Comparison of ENCODE assay signal across 18 cellular contexts in the genomic region with DNA sequence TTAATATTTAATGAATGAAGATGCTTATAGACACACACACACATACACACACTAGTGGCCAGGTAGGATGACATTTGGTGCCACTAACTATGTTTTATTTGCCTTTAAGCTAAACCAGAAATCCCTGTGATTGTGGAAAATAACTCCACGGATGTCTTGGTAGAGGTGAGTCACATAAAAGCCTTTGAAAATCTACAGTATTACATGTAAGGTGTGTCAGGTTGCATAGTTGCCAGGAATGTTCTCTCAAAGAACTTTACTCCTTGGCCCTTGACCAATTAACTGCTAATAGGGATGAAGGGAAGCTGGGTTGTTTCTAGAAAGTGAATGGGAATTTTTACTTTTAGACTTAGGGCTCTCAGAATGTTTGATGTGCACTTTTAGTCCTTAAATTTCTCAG. TPM values are rescaled to one million over a fixed set of nuclear protein-coding genes. Genes with fewer than 3 reads are reported as not detected.
DNase-seq lines count a peak whose midpoint lies in the region; ATAC-seq and TF ChIP-seq lines count a peak whose summit lies in the region.
"Had no signal": no experiment of that assay in that cellular context is flagged by ENCODE, and none has a peak within 500 bp of the region (broad histone marks: within the 10 kb centered on the region; RNA-seq: fewer than 3 reads in every experiment).

No MANE protein-coding gene starts in this region.

- H3K27me3 ChIP-seq in smooth muscle cell (ENCODE audit: low read depth): no peaks in the 10 kb centered on the region
- H3K27me3 ChIP-seq: gastroesophageal sphincter had no signal

- no peaks in the 10 kb centered on the region for H4K20me1 ChIP-seq in smooth muscle cell (ENCODE audit: low read depth)

- intact Hi-C loops in posterior vena cava (cut with DNase I): no loop called here

- H3K4me3 ChIP-seq in smooth muscle cell: no peak overlapping the region
- H3K4me3 ChIP-seq: gastroesophageal sphincter, SK-N-MC had no signal

- peaks cover 10% of the 10 kb centered on the region for H3F3A ChIP-seq in smooth muscle cell (ENCODE audit: low read depth)

- DNase-seq in HT-29 (ENCODE audit: low spot score): peak; percentile 80
- DNase-seq in T-helper 17 cell: no peak
- peak; percentile 46 for DNase-seq in glomerular visceral epithelial cell (ENCODE audit: extremely low spot score)
- no peak for DNase-seq in smooth muscle cell (lab: John Stamatoyannopoulos, UW; ENCODE audit: unreplicated experiment)
- no peak for DNase-seq in posterior vena cava (ENCODE audit: low spot score)
- no peak for DNase-seq in NCI-H1105 (lab: John Stamatoyannopoulos, UW)
- DNase-seq: cerebellar nuclear complex, NCI-H69, OCI-M1, retina, substantia nigra had no signal

- H3K4me2 ChIP-seq in smooth muscle cell: no peak overlapping the region

- no peak overlapping the region for H3K9ac ChIP-seq in smooth muscle cell (ENCODE audit: low read depth)

- H3K36me3 ChIP-seq in smooth muscle cell (ENCODE audit: low read depth): no peaks in the 10 kb centered on the region
- H3K36me3 ChIP-seq: gastroesophageal sphincter had no signal

- ATAC-seq in T-helper 17 cell (no peak), GM18517 (IDR thresholded peaks at IDR 0.05; ENCODE audit: unreplicated experiment) (no peak)
- ATAC-seq: gastroesophageal sphincter had no signal

- no peaks in the 10 kb centered on the region for H3K9me3 ChIP-seq in T-helper 17 cell (ENCODE audit: control insufficient read depth, low read length, poor library complexity, severe bottlenecking)
- H3K9me3 ChIP-seq in smooth muscle cell (replicated peaks; ENCODE audit: low read depth): no peaks in the 10 kb centered on the region
- H3K9me3 ChIP-seq: gastroesophageal sphincter had no signal

- 64% methylated on average over 1 of the region's 1 CpG for WGBS in smooth muscle cell (ENCODE audit: low lambda C conversion rate)

- H3K4me1 Mint-ChIP-seq in T-helper 17 cell: peaks cover 37% of the 10 kb centered on the region

- no peaks in the 10 kb centered on the region for H3K27me3 Mint-ChIP-seq in T-helper 17 cell

- H3K27ac Mint-ChIP-seq in T-helper 17 cell: peak overlapping the region; percentile 9
- H3K27ac Mint-ChIP-seq: IgD-negative memory B cell had no signal

- no peaks in the 10 kb centered on the region for H3K4me1 ChIP-seq in smooth muscle cell (ENCODE audit: low read depth)
- H3K4me1 ChIP-seq: gastroesophageal sphincter had no signal

- H3K4me3 Mint-ChIP-seq in T-helper 17 cell: no peak overlapping the region
- H3K4me3 Mint-ChIP-seq: IgD-negative memory B cell had no signal

- H2AFZ ChIP-seq in smooth muscle cell (ENCODE audit: low read depth): no peak overlapping the region

- peak overlapping the region; percentile 73 for H3K27ac ChIP-seq in smooth muscle cell (ENCODE audit: low read depth)
- H3K27ac ChIP-seq: gastroesophageal sphincter, SK-N-MC had no signal

- TF ChIP-seq CTCF in smooth muscle cell (IDR thresholded peaks at IDR 0.05; ENCODE audit: borderline replicate concordance, insufficient read depth, poor library complexity, severe bottlenecking): no peak

- H3K36me3 Mint-ChIP-seq in T-helper 17 cell (ENCODE audit: low read depth): peaks cover 22% of the 10 kb centered on the region

- no peaks in the 10 kb centered on the region for H3K79me2 ChIP-seq in smooth muscle cell (ENCODE audit: low read depth)

RNA-seq across cellular contexts. Expression of a gene that starts 9.9 kb away (rescaled TPM):
- 0.05 TPM in 1 of 2 replicates, not detected in the other for total RNA-seq in HT-29 (2014; rRNA removed; shearing (Covaris generic))
- total RNA-seq in T-helper 17 cell: under 1 TPM; 0.12 to 0.13 TPM
- total RNA-seq in smooth muscle cell: 9.2 and 11.9 TPM in 2 replicates
- 2.4 and 17.0 TPM in 2 replicates for polyA plus RNA-seq in smooth muscle cell
- not detected for total RNA-seq in posterior vena cava
- total RNA-seq: mesenteric fat pad had no signal
- polyA plus RNA-seq: BJ, neural cell had no signal

RNA-seq across cellular contexts. Expression of a gene that starts 43.2 kb away (rescaled TPM):
- not detected in 2 replicates for total RNA-seq in HT-29 (2014; rRNA removed; shearing (Covaris generic))
- 100 to 1,000 TPM; 190 to 201 TPM for total RNA-seq in T-helper 17 cell
- total RNA-seq in smooth muscle cell: 0.09 TPM in 2 replicates
- 0.33 and 0.46 TPM in 2 replicates for polyA plus RNA-seq in smooth muscle cell
- total RNA-seq in posterior vena cava: 1 to 10 TPM; 1.1 to 2.5 TPM
- polyA plus RNA-seq: neural cell had no signal

Comparison
In these comparisons a context has a peak if more than half of its experiments do, and no peak if none do; other contexts are left out.
1. DNase-seq: peak in HT-29 (single experiment) and glomerular visceral epithelial cell (single experiment); none in T-helper 17 cell (0 of 3), smooth muscle cell (single experiment), posterior vena cava (single experiment) and NCI-H1105 (single experiment).
2. RNA of a gene that starts 43.2 kb away (total RNA-seq): 190 to 201 TPM in T-helper 17 cell; 1.1 to 2.5 TPM in posterior vena cava, 0.09 TPM in smooth muscle cell and not detected in HT-29; every median in the first group is over 10 times any median in the second.